Comparison of ENCODE assay signal across 8 cellular contexts in the genomic region with DNA sequence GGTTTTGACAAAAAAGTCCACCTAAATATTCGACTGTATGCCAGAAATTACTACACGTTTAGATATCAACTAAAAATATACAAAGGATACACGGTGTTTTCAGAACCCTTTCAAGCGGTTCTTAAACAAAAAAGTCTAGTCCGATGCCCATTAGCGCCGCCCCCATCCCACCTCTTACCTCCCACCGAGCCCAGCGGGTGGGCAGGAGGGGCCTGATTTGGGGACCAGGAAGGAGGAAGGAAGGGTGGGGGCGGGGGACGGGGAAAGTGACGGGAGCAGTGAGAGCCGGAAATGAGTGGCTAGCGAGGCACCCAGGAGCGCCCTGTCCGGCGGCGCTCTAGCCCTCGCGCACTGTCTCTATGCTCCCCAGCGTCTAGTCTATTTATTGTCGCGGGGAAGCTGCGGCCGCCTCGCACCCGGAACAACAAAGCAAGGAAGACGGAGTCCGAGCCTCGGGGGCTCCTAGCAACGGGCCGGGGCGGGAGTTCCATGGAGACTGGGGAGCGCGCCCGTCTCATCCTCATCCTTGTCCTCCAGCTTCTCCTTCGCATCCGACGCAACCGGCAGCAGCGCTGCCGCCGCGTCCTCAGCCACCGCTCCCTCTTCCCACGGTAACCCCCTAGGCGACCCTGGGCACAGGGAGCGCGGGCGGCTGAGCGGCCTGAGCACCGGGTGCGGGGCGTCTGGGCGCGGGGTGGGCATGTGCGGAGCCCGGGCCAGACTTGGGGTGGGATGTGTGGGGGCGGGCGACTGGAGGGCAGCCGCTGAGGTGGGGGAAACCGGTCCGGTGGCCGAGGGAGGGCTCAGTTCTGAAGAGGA. TPM values are rescaled to one million over a fixed set of nuclear protein-coding genes. Genes with fewer than 3 reads are reported as not detected.
A peak's percentile ranks its signal among the peaks of the same experiment; 100 is the strongest.
DNase-seq lines count a peak whose midpoint lies in the region; ATAC-seq and TF ChIP-seq lines count a peak whose summit lies in the region.

A gene (plus strand): TSS at position 410 of the 819 bp plus-strand sequence. CDS start 26,902 bp downstream, outside the sequence.

- no peaks in the 10 kb centered on the region for H3K36me3 ChIP-seq in OCI-LY3 (replicated peaks; ENCODE audit: low read depth, low read length)

- peak within 1 kb of the TSS; percentile 95 for H2AFZ ChIP-seq in OCI-LY3 (ENCODE audit: low read depth, low read length)

- H4K20me1 ChIP-seq in OCI-LY3 (ENCODE audit: insufficient read depth, low read length) = peaks cover 10% of the 10 kb centered on the region; the same call in 1 of the 2 replicates

- ATAC-seq in GM21528 (IDR thresholded peaks at IDR 0.05; ENCODE audit: low FRiP score, unreplicated experiment) = peak; percentile 92

- H3K4me3 ChIP-seq in OCI-LY3 (ENCODE audit: low read length) (peak within 1 kb of the TSS; percentile 97), epithelial cell of esophagus (ENCODE audit: low read length) (peak within 1 kb of the TSS; percentile 93), mononuclear cell (ENCODE audit: low read length) (peak within 1 kb of the TSS; percentile 84)

- H3K79me2 ChIP-seq in OCI-LY3 (ENCODE audit: low read length) = peaks cover 50% of the 10 kb centered on the region

- H3K9ac ChIP-seq in OCI-LY3 (ENCODE audit: low read length) = peak within 1 kb of the TSS; percentile 86

- DNase-seq in DMS114 treated with DMSO at 0.1 percent for 48 hours (lab: John Stamatoyannopoulos, UW; ENCODE audit: unreplicated experiment) = peak; percentile 77
- peak; percentile 84 for DNase-seq in HuH-7.5 (ENCODE audit: low spot score)
- DNase-seq in activated T-cell treated with anti-CD3 and anti-CD28 coated beads for 24 hours (ENCODE audit: low read depth) = peak; percentile 91
- peak; percentile 92 for DNase-seq in epithelial cell of esophagus (ENCODE audit: low read depth)
- DNase-seq in stimulated activated CD8-positive, alpha-beta memory T cell treated with anti-CD3 and anti-CD28 coated beads, Interleukin-2, amount 100 ng/mL, for 48 hours (ENCODE audit: low read depth in 2 of 2) = peak; percentile 87 to 91

- H3K9me3 ChIP-seq in OCI-LY3 (ENCODE audit: insufficient read depth, low read length) (no peaks in the 10 kb centered on the region), mononuclear cell (ENCODE audit: low read depth, low read length) (no peaks in the 10 kb centered on the region)

- peak within 1 kb of the TSS; percentile 90 for H3K4me2 ChIP-seq in OCI-LY3 (ENCODE audit: low read length)

- H3K27ac ChIP-seq in OCI-LY3 (ENCODE audit: low read length) = peak within 1 kb of the TSS; percentile 59

- H3K27me3 ChIP-seq in OCI-LY3 (ENCODE audit: low read depth, low read length) = no peaks in the 10 kb centered on the region
- no peaks in the 10 kb centered on the region for H3K27me3 ChIP-seq in mononuclear cell (ENCODE audit: insufficient read depth, low read length)

- TF ChIP-seq CTCF in OCI-LY3 (IDR thresholded peaks at IDR 0.05; ENCODE audit: low read depth, low read length) (no peak), epithelial cell of esophagus (IDR thresholded peaks at IDR 0.05; ENCODE audit: insufficient read depth, low read depth, low read length, missing control alignments) (no peak)

- peaks cover 12% of the 10 kb centered on the region for H3K4me1 ChIP-seq in OCI-LY3 (ENCODE audit: low read length)
- H3K4me1 ChIP-seq in mononuclear cell (ENCODE audit: insufficient read depth, low read length) = peaks cover 31% of the 10 kb centered on the region

RNA-seq across cellular contexts. Expression of the gene that starts here (rescaled TPM):
- total RNA-seq in mononuclear cell = 39.9 TPM

Comparison
In these comparisons a context has a peak if more than half of its experiments do, and no peak if none do; other contexts are left out.
1. Peak in every context shown above with its lines: DNase-seq, ATAC-seq, H3K4me3 ChIP-seq and H3K27ac ChIP-seq.